8 cellular contexts compared by ENCODE assay signal in genomic region chr19:19464339-19465098, GRCh38. TPM values are rescaled to one million over a fixed set of nuclear protein-coding genes. Genes with fewer than 3 reads are reported as not detected.
DNase-seq lines count a peak whose midpoint lies in the region; ATAC-seq and TF ChIP-seq lines count a peak whose summit lies in the region.

No MANE protein-coding gene starts in this region.

- no peak overlapping the region for H3K9ac ChIP-seq in Karpas-422 (ENCODE audit: low read length)

- peaks cover 16 to 41% (median 40%) of the 10 kb centered on the region in 3 donors for H3K36me3 Mint-ChIP-seq in naive thymus-derived CD8-positive, alpha-beta T cell

- H3K4me1 ChIP-seq in Karpas-422 (ENCODE audit: low read length), result peaks cover 19% of the 10 kb centered on the region

- H3K27me3 ChIP-seq in AG04450 (ENCODE audit: control insufficient read depth, insufficient read depth, low read length) (no peaks in the 10 kb centered on the region), Karpas-422 (ENCODE audit: low read length) (no peaks in the 10 kb centered on the region)

- H3K27ac Mint-ChIP-seq in naive thymus-derived CD8-positive, alpha-beta T cell, result peak overlapping the region in 8 of 10 donors; percentile 19 to 84 (median 64)

- POLR2A ChIA-PET in AG04450 (lab: Yijun Ruan, JAX) (interaction anchor here (1.0 to 1.3 kb wide), 2 partner anchors 21 to 59 kb away, joined by 3 to 5 read pairs; partner anchors contain the start of gene GATAD2A), GM10248 (lab: Yijun Ruan, JAX) (no interaction called here)
- POLR2A ChIA-PET in naive thymus-derived CD8-positive, alpha-beta T cell (lab: Charles Lee), result interaction anchor here (1.2 kb wide), 1 partner anchor 79 kb away, joined by 3 read pairs; no protein-coding TSS in a partner anchor

- H3K79me2 ChIP-seq in Karpas-422 (ENCODE audit: low read length), result peaks cover 100% of the 10 kb centered on the region

- H3K27ac ChIP-seq in AG04450 (ENCODE audit: low read depth, low read length) (peak overlapping the region; percentile 84), Karpas-422 (ENCODE audit: low read length) (no peak overlapping the region)

- H3K4me3 Mint-ChIP-seq in naive thymus-derived CD8-positive, alpha-beta T cell, result peak overlapping the region in 1 of 10 donors; percentile 14

- H3K9me3 ChIP-seq in AG04450 (ENCODE audit: control insufficient read depth, insufficient read depth, low read length) (peaks cover 33% of the 10 kb centered on the region), Karpas-422 (ENCODE audit: low read length) (peaks cover 8% of the 10 kb centered on the region; the same call in 1 of the 2 replicates)

- H3K4me3 ChIP-seq in AG04450 (ENCODE audit: low read depth, low read length), result no peak overlapping the region
- no peak overlapping the region for H3K4me3 ChIP-seq in Karpas-422 (ENCODE audit: low read length)

- no peak overlapping the region for H3K4me2 ChIP-seq in Karpas-422 (ENCODE audit: low read depth, low read length, poor library complexity, severe bottlenecking)

- H4K20me1 ChIP-seq in Karpas-422 (ENCODE audit: insufficient read depth, low read depth, low read length), result 0 out of 2 replicates have a peak, but pooled peaks cover 6% of the 10 kb centered on the region

- no peak overlapping the region for H2AFZ ChIP-seq in Karpas-422 (ENCODE audit: low read length)

- peaks cover 42 to 77% (median 65%) of the 10 kb centered on the region in 4 donors for H3K4me1 Mint-ChIP-seq in naive thymus-derived CD8-positive, alpha-beta T cell

- peaks cover 0 to 21% (median 13%) of the 10 kb centered on the region in 9 donors for H3K9me3 Mint-ChIP-seq in naive thymus-derived CD8-positive, alpha-beta T cell

- no peaks in the 10 kb centered on the region for H3K27me3 Mint-ChIP-seq in naive thymus-derived CD8-positive, alpha-beta T cell

- peaks cover 48% of the 10 kb centered on the region for H3K36me3 ChIP-seq in Karpas-422 (ENCODE audit: insufficient read depth, low read length)

- CTCF ChIA-PET in AG04450 (lab: Charles Lee) (no interaction called here), GM10248 (lab: Yijun Ruan, JAX) (interaction anchor here (1.0 to 1.7 kb wide), 3 partner anchors 16 to 26 kb away, joined by 3 to 8 read pairs (median 3); no protein-coding TSS in a partner anchor)

- TF ChIP-seq CTCF in AG04450 (IDR thresholded peaks at IDR 0.05; ENCODE audit: low read depth, low read length) (no peak), GM10248 (IDR thresholded peaks at IDR 0.05; ENCODE audit: control extremely low read depth, extremely low read depth, low read depth, missing control alignments) (no peak)

- H3K9me2 ChIP-seq in Karpas-422 (replicated peaks; ENCODE audit: insufficient read depth, low read length), result no peaks in the 10 kb centered on the region

- peak; percentile 83 for ATAC-seq in esophagus mucosa
- no peak for ATAC-seq in naive thymus-derived CD8-positive, alpha-beta T cell
- no peak for ATAC-seq in activated CD4-positive, CD25-positive, alpha-beta regulatory T cell treated with anti-CD3 and anti-CD28 coated beads, Interleukin-2, amount 50 U/mL, for 24 hours

- DNase-seq in AG04450 (ENCODE audit: low read depth, low spot score) (no peak), LHCN-M2 (ENCODE audit: low read depth) (peak; percentile 78), Karpas-422 (no peak), GM10248 (ENCODE audit: extremely low spot score) (no peak), DMS 273 (lab: John Stamatoyannopoulos, UW; ENCODE audit: unreplicated experiment) (no peak)
- no peak for DNase-seq in naive thymus-derived CD8-positive, alpha-beta T cell

RNA-seq across cellular contexts. Expression of gene TSSK6, which starts 50.8 kb away (rescaled TPM):
- 1.0 and 1.7 TPM in 2 replicates for polyA plus RNA-seq in AG04450 (2011; rRNA removed)
- 0.48 and 0.60 TPM in 2 replicates for polyA minus RNA-seq in AG04450 (2011; rRNA and poly(A)+ RNA removed)
- 2.4 TPM in 2 replicates for total RNA-seq in LHCN-M2 (2014; rRNA removed)
- polyA plus RNA-seq in LHCN-M2 (2012), result 1.3 TPM
- 1.4 TPM for total RNA-seq in esophagus mucosa
- total RNA-seq in naive thymus-derived CD8-positive, alpha-beta T cell, result 10 to 100 TPM in 1 of 2 experiments, 1 to 10 TPM in 1; 9.3 to 10.8 TPM
- 1 to 10 TPM in 2 of 3 donors, under 1 TPM in 1; 0.59 to 3.7 (median 3.1) TPM for polyA plus RNA-seq in naive thymus-derived CD8-positive, alpha-beta T cell
- total RNA-seq in Karpas-422 (2014; rRNA removed; shearing (Covaris generic); ENCODE audit: low replicate concordance), result 5.0 and 10.8 TPM in 2 replicates

RNA-seq across cellular contexts. Expression of gene NDUFA13, which starts 51.5 kb away (rescaled TPM):
- polyA plus RNA-seq in AG04450 (2011; rRNA removed), result 388 and 454 TPM in 2 replicates
- polyA minus RNA-seq in AG04450 (2011; rRNA and poly(A)+ RNA removed), result 86.2 and 132 TPM in 2 replicates
- total RNA-seq in LHCN-M2 (2014; rRNA removed) (20.2 and 32.4 TPM in 2 replicates), esophagus mucosa (314 TPM)
- polyA plus RNA-seq in LHCN-M2 (2012), result 771 TPM
- total RNA-seq in naive thymus-derived CD8-positive, alpha-beta T cell, result 100 to 1,000 TPM; 177 to 180 TPM
- 100 to 1,000 TPM; 329 to 360 (median 338) TPM for polyA plus RNA-seq in naive thymus-derived CD8-positive, alpha-beta T cell
- 255 and 557 TPM in 2 replicates for total RNA-seq in Karpas-422 (2014; rRNA removed; shearing (Covaris generic); ENCODE audit: low replicate concordance)

RNA-seq across cellular contexts. Expression of gene GATAD2A, which starts 59.0 kb away (rescaled TPM):
- polyA plus RNA-seq in AG04450 (2011; rRNA removed), result 22.0 and 23.4 TPM in 2 replicates
- 16.6 and 23.3 TPM in 2 replicates for polyA minus RNA-seq in AG04450 (2011; rRNA and poly(A)+ RNA removed)
- total RNA-seq in LHCN-M2 (2014; rRNA removed), result 60.7 and 64.1 TPM in 2 replicates
- polyA plus RNA-seq in LHCN-M2 (2012), result 44.2 TPM
- total RNA-seq in esophagus mucosa, result 58.9 TPM
- total RNA-seq in naive thymus-derived CD8-positive, alpha-beta T cell, result 100 to 1,000 TPM; 101 to 107 TPM
- polyA plus RNA-seq in naive thymus-derived CD8-positive, alpha-beta T cell, result 10 to 100 TPM; 14.5 to 35.1 (median 20.2) TPM
- total RNA-seq in Karpas-422 (2014; rRNA removed; shearing (Covaris generic); ENCODE audit: low replicate concordance), result 38.4 and 63.4 TPM in 2 replicates
